In the genomic region with DNA sequence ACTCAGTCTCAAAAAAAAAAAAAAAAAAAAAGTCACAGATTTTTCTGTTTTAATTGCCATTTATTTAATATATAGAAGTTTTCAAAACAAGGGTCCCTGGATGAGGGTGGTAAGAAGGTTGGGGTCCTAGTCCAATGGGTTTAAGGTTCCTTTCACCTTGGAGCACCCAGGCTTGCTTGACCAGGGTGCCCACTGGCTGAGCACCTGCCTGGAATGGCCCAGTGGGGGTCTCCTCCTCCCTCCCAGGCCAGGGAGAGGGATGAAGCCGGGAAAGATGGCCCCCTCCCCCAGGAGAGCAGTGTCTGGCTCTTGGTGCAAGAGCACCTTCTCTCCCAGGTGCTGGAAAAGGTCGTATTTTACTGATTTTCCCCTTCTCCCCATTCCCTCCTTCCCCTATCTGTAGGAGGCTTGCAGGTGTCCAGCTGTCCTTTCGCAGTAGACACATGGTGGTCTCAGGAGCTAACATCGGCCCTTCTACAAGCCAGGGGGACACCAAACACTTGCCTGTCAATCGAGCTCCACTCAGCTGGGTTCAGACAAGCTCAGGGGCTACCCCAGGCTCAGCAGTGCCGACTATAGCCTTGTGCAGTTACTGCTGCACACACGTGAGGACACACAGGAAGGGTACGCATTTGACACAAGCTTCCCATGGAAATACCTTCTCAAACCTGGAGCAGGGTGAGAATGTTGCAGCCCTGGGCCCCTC, we compare ENCODE assay signal across 9 cellular contexts.
DNase-seq lines count a peak whose midpoint lies in the region; ATAC-seq and TF ChIP-seq lines count a peak whose summit lies in the region.
"Had no signal": no experiment of that assay in that cellular context is flagged by ENCODE, and none has a peak within 500 bp of the region (broad histone marks: within the 10 kb centered on the region; RNA-seq: fewer than 3 reads in every experiment).

No MANE protein-coding gene starts in this region.

- intact Hi-C loops in esophagus squamous epithelium (cut with DNase I) (loop anchor here (5.0 to 10.0 kb wide), 2 partner anchors 113 to 180 kb away; a partner anchor contains a TSS), stomach (cut with DNase I; ENCODE audit: low total_unique reads) (loop anchor here (5.0 to 10.0 kb wide), 2 partner anchors 100 to 278 kb away; no protein-coding TSS in a partner anchor)

- no peaks in the 10 kb centered on the region for H3K27me3 ChIP-seq in esophagus squamous epithelium
- H3K27me3 ChIP-seq in stomach, result no peaks in the 10 kb centered on the region

- H3K4me1 ChIP-seq in esophagus squamous epithelium, result peaks cover 41 to 89% (median 49%) of the 10 kb centered on the region in 3 donors
- peaks cover 12 to 56% (median 29%) of the 10 kb centered on the region in 4 donors for H3K4me1 ChIP-seq in stomach

- H3K4me3 ChIP-seq in esophagus squamous epithelium (peak overlapping the region in 1 of 4 donors; percentile 74), stomach (no peak overlapping the region)

- CTCF ChIA-PET in HEK293T (lab: Yijun Ruan, JAX), result interaction anchor here (1.5 kb wide), 2 partner anchors 12 to 221 kb away, joined by 5 to 6 read pairs; no protein-coding TSS in a partner anchor

- peak in 2 of 6 experiments; percentile 2 to 5 for TF ChIP-seq CTCF in esophagus squamous epithelium (IDR thresholded peaks at IDR 0.05)
- TF ChIP-seq CTCF in stomach (IDR thresholded peaks at IDR 0.05), result no peak

- DNase-seq in SIG-M5 treated with dmso at 0.1 percent for 504 hours (lab: John Stamatoyannopoulos, UW; ENCODE audit: unreplicated experiment) (peak; percentile 69), SIG-M5 (lab: John Stamatoyannopoulos, UW) (no peak), SK-N-DZ (ENCODE audit: low spot score) (peak; percentile 44), esophagus squamous epithelium (lab: John Stamatoyannopoulos, UW) (no peak), stomach (no peak), HEK293T (ENCODE audit: extremely low spot score) (no peak), NCI-H748 (lab: John Stamatoyannopoulos, UW; ENCODE audit: unreplicated experiment) (no peak)
- DNase-seq: NCI-H1930 had no signal

- TF ChIP-seq POLR2A in esophagus squamous epithelium (IDR thresholded peaks at IDR 0.05) (no peak), stomach (IDR thresholded peaks at IDR 0.05) (no peak)

- POLR2A ChIA-PET in HEK293T (lab: Yijun Ruan, JAX), result interaction anchor here (1.6 kb wide), 1 partner anchor 112 kb away, joined by 5 read pairs; a partner anchor contains a TSS

- H3K27ac ChIP-seq in esophagus squamous epithelium (peak overlapping the region; percentile 87 to 97 (median 94)), stomach (peak overlapping the region; percentile 91 to 99 (median 98))

- TF ChIP-seq EP300 in stomach (IDR thresholded peaks at IDR 0.05), result no peak

- 57 to 74% methylated on average over 3 to 4 of the region's 8 CpGs for WGBS in esophagus squamous epithelium, 2 donors
- 60 to 79% (median 68%) methylated on average over 8 of the region's 8 CpGs for WGBS in stomach, 5 donors

- H3K36me3 ChIP-seq in esophagus squamous epithelium (no peaks in the 10 kb centered on the region), stomach (no peaks in the 10 kb centered on the region)

- no peak for ATAC-seq in HG02840 (IDR thresholded peaks at IDR 0.05; ENCODE audit: low FRiP score, unreplicated experiment)

- H3K9me3 ChIP-seq in esophagus squamous epithelium (no peaks in the 10 kb centered on the region), stomach (peaks cover 0 to 7% (median 2%) of the 10 kb centered on the region in 4 donors)

TF ChIP-seq in HEK293T, 16 proteins besides CTCF, POLR2A, EP300 and RAD21:
- TF ChIP-seq FOXK2 (IDR thresholded peaks at IDR 0.05) (no peak), LEF1 (IDR thresholded peaks at IDR 0.05; ENCODE audit: borderline replicate concordance) (no peak), CTBP1 (IDR thresholded peaks at IDR 0.05; ENCODE audit: borderline replicate concordance) (no peak), ARNT (IDR thresholded peaks at IDR 0.05) (no peak), SP1 (IDR thresholded peaks at IDR 0.05) (no peak), L3MBTL2 (conservative IDR thresholded peaks at IDR 0.05) (no peak), ELF4 (IDR thresholded peaks at IDR 0.05) (no peak), NFRKB (IDR thresholded peaks at IDR 0.05) (no peak), FOXM1 (IDR thresholded peaks at IDR 0.05; ENCODE audit: borderline replicate concordance) (no peak), HDGF (IDR thresholded peaks at IDR 0.05; ENCODE audit: borderline replicate concordance) (no peak), TARDBP (IDR thresholded peaks at IDR 0.05) (no peak), SUZ12 (IDR thresholded peaks at IDR 0.05) (no peak), BHLHE40 (IDR thresholded peaks at IDR 0.05; ENCODE audit: borderline replicate concordance) (no peak), FOXA1 (IDR thresholded peaks at IDR 0.05) (no peak)
- TF ChIP-seq, protein P1, sequence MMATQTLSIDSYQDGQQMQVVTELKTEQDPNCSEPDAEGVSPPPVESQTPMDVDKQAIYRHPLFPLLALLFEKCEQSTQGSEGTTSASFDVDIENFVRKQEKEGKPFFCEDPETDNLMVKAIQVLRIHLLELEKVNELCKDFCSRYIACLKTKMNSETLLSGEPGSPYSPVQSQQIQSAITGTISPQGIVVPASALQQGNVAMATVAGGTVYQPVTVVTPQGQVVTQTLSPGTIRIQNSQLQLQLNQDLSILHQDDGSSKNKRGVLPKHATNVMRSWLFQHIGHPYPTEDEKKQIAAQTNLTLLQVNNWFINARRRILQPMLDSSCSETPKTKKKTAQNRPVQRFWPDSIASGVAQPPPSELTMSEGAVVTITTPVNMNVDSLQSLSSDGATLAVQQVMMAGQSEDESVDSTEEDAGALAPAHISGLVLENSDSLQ (IDR thresholded peaks at IDR 0.05), result no peak
TF ChIP-seq in HEK293T: peak in this region for 0.

Comparison
In these comparisons a context has a peak if more than half of its experiments do, and no peak if none do; other contexts are left out.
1. DNase-seq: peak in SIG-M5 treated with dmso at 0.1 percent for 504 hours (single experiment) and SK-N-DZ (single experiment); none in SIG-M5 (single experiment), esophagus squamous epithelium (single experiment), stomach (single experiment), HEK293T (single experiment) and NCI-H748 (single experiment).